In genomic region chr6:31620586-31621319, GRCh38 we compare ENCODE assay signal across 8 cellular contexts. TPM values are rescaled to one million over a fixed set of nuclear protein-coding genes. Genes with fewer than 3 reads are reported as not detected.
DNase-seq lines count a peak whose midpoint lies in the region; ATAC-seq and TF ChIP-seq lines count a peak whose summit lies in the region.

TSS of gene PRRC2A (plus strand) at chr6:31620715. CDS start at chr6:31622790, 2,075 bp downstream.

- H3K9ac ChIP-seq in ES-I3 (ENCODE audit: low read depth, low read length) (peak within 1 kb of the TSS; percentile 97), GM23248 (peak within 1 kb of the TSS; percentile 99), KMS-11 (peak within 1 kb of the TSS; percentile 94)

- H3K9me3 ChIP-seq in ES-I3 (ENCODE audit: control insufficient read depth, insufficient read depth, low read length) (no peaks in the 10 kb centered on the region), GM23248 (ENCODE audit: low read depth) (no peaks in the 10 kb centered on the region), SJSA1 (replicated peaks) (no peaks in the 10 kb centered on the region), adrenal gland (replicated peaks in 1 of 3) (no peaks in the 10 kb centered on the region)

- no peaks in the 10 kb centered on the region for H3K9me2 ChIP-seq in GM23248 (ENCODE audit: insufficient read depth)

- peak; percentile 69 to 78 for TF ChIP-seq POLR2A in adrenal gland (IDR thresholded peaks at IDR 0.05)

- H3K36me3 ChIP-seq in ES-I3 (ENCODE audit: insufficient read depth, low read length) (peaks cover 29% of the 10 kb centered on the region), GM23248 (ENCODE audit: low read depth) (peaks cover 27% of the 10 kb centered on the region), KMS-11 (ENCODE audit: insufficient read depth) (peaks cover 20% of the 10 kb centered on the region; the same call in 1 of the 2 replicates), SJSA1 (peaks cover 51% of the 10 kb centered on the region), adrenal gland (replicated peaks in 1 of 2) (peaks cover 0 to 30% of the 10 kb centered on the region in 2 donors)

- WGBS in GM23248 (ENCODE audit: low coverage in 1 of 2, low lambda C conversion rate in 2 of 2, missing lambda C conversion rate in 2 of 2), 2 experiments: 1% methylated on average over 14 to 63 of the region's 67 CpGs
- WGBS in adrenal gland, 4 donors: 0 to 1% (median 1%) methylated on average over 21 to 66 of the region's 67 CpGs

- DNase-seq in GM23248 (peak; percentile 88), SJSA1 (ENCODE audit: low read depth in 1 of 2, low spot score in 2 of 2) (peak; percentile 82 to 85), adrenal gland (peak in 5 of 7 donors; percentile 80 to 86 (median 83)), hepatic stellate cell (ENCODE audit: low spot score) (peak; percentile 83), sciatic nerve (ENCODE audit: low spot score) (peak; percentile 97)
- no peak for DNase-seq in central memory CD4-positive, alpha-beta T cell

- H3K4me3 ChIP-seq in GM23248 (peak within 1 kb of the TSS; percentile 95), KMS-11 (IDR thresholded peaks at IDR 0.05; ENCODE audit: insufficient read depth, low read depth, low read length) (peak within 1 kb of the TSS; percentile 51), SJSA1 (peak within 1 kb of the TSS; percentile 77), adrenal gland (peak within 1 kb of the TSS; percentile 57 to 94 (median 70))

- peak; percentile 33 for ATAC-seq in sciatic nerve

- in situ Hi-C loops in GM23248 (cut with MboI): no loop called here

- H3K27me3 ChIP-seq in GM23248 (replicated peaks; ENCODE audit: insufficient read depth) (no peaks in the 10 kb centered on the region), KMS-11 (ENCODE audit: insufficient read depth, low read depth) (no peaks in the 10 kb centered on the region), SJSA1 (replicated peaks) (no peaks in the 10 kb centered on the region), adrenal gland (no peaks in the 10 kb centered on the region)

- H3F3A ChIP-seq in GM23248 (ENCODE audit: insufficient read depth): peaks cover 20% of the 10 kb centered on the region

- H3K4me2 ChIP-seq in GM23248 (ENCODE audit: unreplicated experiment) (peak within 1 kb of the TSS; percentile 99), KMS-11 (peak within 1 kb of the TSS; percentile 92)

- H2AFZ ChIP-seq in GM23248 (peak within 1 kb of the TSS; percentile 78), KMS-11 (ENCODE audit: low read depth) (peak within 1 kb of the TSS; percentile 48)

- H3K4me1 ChIP-seq in ES-I3 (ENCODE audit: insufficient read depth, low read length): peaks cover 15% of the 10 kb centered on the region
- 0 out of 2 replicates have a peak, but pooled peaks cover 14% of the 10 kb centered on the region for H3K4me1 ChIP-seq in GM23248 (ENCODE audit: insufficient read depth)
- peaks cover 32% of the 10 kb centered on the region for H3K4me1 ChIP-seq in KMS-11 (ENCODE audit: low read depth, poor library complexity, severe bottlenecking)
- peaks cover 8% of the 10 kb centered on the region for H3K4me1 ChIP-seq in SJSA1 (replicated peaks)
- peaks cover 14 to 17% of the 10 kb centered on the region in 2 donors for H3K4me1 ChIP-seq in adrenal gland (replicated peaks in 1 of 2)

- H4K20me1 ChIP-seq in GM23248 (ENCODE audit: insufficient read depth): peaks cover 7% of the 10 kb centered on the region; the same call in 1 of the 2 replicates
- no peaks in the 10 kb centered on the region for H4K20me1 ChIP-seq in KMS-11 (ENCODE audit: insufficient read depth)

- peak within 1 kb of the TSS; percentile 97 for H3K27ac ChIP-seq in GM23248
- H3K27ac ChIP-seq in KMS-11: peak within 1 kb of the TSS; percentile 87
- peak within 1 kb of the TSS; percentile 98 for H3K27ac ChIP-seq in SJSA1
- H3K27ac ChIP-seq in adrenal gland: peak within 1 kb of the TSS; percentile 92 to 99 (median 97)

- intact Hi-C loops in adrenal gland (cut with DNase I) (no loop called here), sciatic nerve (cut with DNase I) (no loop called here)

- peaks cover 52% of the 10 kb centered on the region for H3K79me2 ChIP-seq in GM23248 (ENCODE audit: insufficient read depth)
- peaks cover 39% of the 10 kb centered on the region for H3K79me2 ChIP-seq in KMS-11 (ENCODE audit: insufficient read depth, low read depth)

- no peak for TF ChIP-seq CTCF in KMS-11 (conservative IDR thresholded peaks at IDR 0.05; ENCODE audit: low read depth, low read length)
- TF ChIP-seq CTCF in adrenal gland (IDR thresholded peaks at IDR 0.05): peak in 1 of 6 experiments; percentile 14

RNA-seq across cellular contexts. Expression of gene PRRC2A, which starts in this region (rescaled TPM):
- total RNA-seq in GM23248 (2014; rRNA removed; shearing (Covaris generic)): 46.0 and 50.5 TPM in 2 replicates
- polyA plus RNA-seq in GM23248 (2016; fragmentation: Nextera tagmentation; extraction: Ambion mirVana) (42.5 and 47.2 TPM in 2 replicates), adrenal gland (100 to 1,000 TPM in 2 of 3 donors, 10 to 100 TPM in 1; 55.6 to 419 (median 330) TPM)
- total RNA-seq in SJSA1 (2014; rRNA removed; shearing (Covaris generic)): 36.1 and 68.6 TPM in 2 replicates
- total RNA-seq in adrenal gland (100 to 1,000 TPM in 5 of 8 donors, 10 to 100 TPM in 3; 77.1 to 198 (median 121) TPM), sciatic nerve (166 TPM)
